Comparison of ENCODE assay signal across 9 cellular contexts in the genomic region with DNA sequence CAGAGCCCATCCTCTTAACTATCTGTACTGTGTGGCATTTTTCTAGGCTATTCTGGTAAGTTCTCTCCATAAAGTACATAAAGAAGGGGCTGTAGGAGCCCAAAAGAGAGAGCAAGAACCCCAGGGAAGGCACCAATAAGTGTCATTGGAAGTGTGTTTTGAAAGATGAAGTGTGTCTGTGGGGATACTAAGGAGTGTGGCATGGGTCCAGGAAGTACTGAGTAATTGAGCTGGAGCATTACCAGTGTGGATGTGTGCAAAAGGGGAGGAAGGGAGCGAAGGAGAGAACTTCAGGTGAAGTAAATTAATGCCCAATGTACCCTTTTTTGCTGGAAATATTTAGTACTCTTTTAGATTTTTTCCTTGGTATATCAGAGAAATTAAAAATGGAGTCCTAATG.
DNase-seq lines count a peak whose midpoint lies in the region; ATAC-seq, FAIRE-seq and TF ChIP-seq lines count a peak whose summit lies in the region.
"Had no signal": no experiment of that assay in that cellular context is flagged by ENCODE, and none has a peak within 500 bp of the region (broad histone marks: within the 10 kb centered on the region; RNA-seq: fewer than 3 reads in every experiment).

No MANE protein-coding gene starts in this region.

- H3K79me2 ChIP-seq in Karpas-422 (ENCODE audit: low read length) (peaks cover 90% of the 10 kb centered on the region), HepG2 (ENCODE audit: insufficient read depth, low read length) (peaks cover 2% of the 10 kb centered on the region)

- peaks cover 64 to 93% (median 77%) of the 10 kb centered on the region in 4 donors for H3K4me1 Mint-ChIP-seq in CD4-positive, alpha-beta memory T cell
- peaks cover 39 to 97% (median 89%) of the 10 kb centered on the region in 7 donors for H3K4me1 Mint-ChIP-seq in naive thymus-derived CD4-positive, alpha-beta T cell

- H2AFZ ChIP-seq in Karpas-422 (ENCODE audit: low read length), result no peak overlapping the region
- H2AFZ ChIP-seq in HepG2 (ENCODE audit: low read length), result no peak overlapping the region

- peaks cover 20% of the 10 kb centered on the region for H3K36me3 ChIP-seq in CD4-positive, alpha-beta memory T cell (ENCODE audit: insufficient read depth, low read length)
- peaks cover 32% of the 10 kb centered on the region for H3K36me3 ChIP-seq in Karpas-422 (ENCODE audit: insufficient read depth, low read length)
- H3K36me3 ChIP-seq in naive thymus-derived CD4-positive, alpha-beta T cell (ENCODE audit: control insufficient read depth in 2 of 3, insufficient read depth in 3 of 3, low read length in 3 of 3), result peaks cover 0 to 18% (median 5%) of the 10 kb centered on the region in 3 experiments
- H3K36me3 ChIP-seq in spleen, result peaks cover 0 to 50% (median 7%) of the 10 kb centered on the region in 6 donors
- no peaks in the 10 kb centered on the region for H3K36me3 ChIP-seq in suprapubic skin
- H3K36me3 ChIP-seq in HepG2 (replicated peaks in 1 of 2; ENCODE audit: control insufficient read depth in 1 of 2, insufficient read depth in 2 of 2, low read length in 2 of 2), result peaks cover 2 to 20% of the 10 kb centered on the region in 2 experiments; a peak in 3 of 5 replicates
- H3K36me3 ChIP-seq: sigmoid colon had no signal

- TF ChIP-seq CTCF in cardiac fibroblast (IDR thresholded peaks at IDR 0.05; ENCODE audit: low read depth, low read length) (no peak), spleen (IDR thresholded peaks at IDR 0.05 in 8 of 11, conservative IDR thresholded peaks at IDR 0.05 in 3 of 11) (no peak), suprapubic skin (IDR thresholded peaks at IDR 0.05) (no peak), HepG2 (CRISPR knock-in tag; IDR thresholded peaks at IDR 0.05) (no peak)

- POLR2A ChIA-PET in CD4-positive, alpha-beta memory T cell (lab: Charles Lee; ENCODE audit: partially characterized antibody), result interaction anchor here (0.7 to 0.9 kb wide), 2 partner anchors 13 to 70 kb away, joined by 3 read pairs; no protein-coding TSS in a partner anchor
- POLR2A ChIA-PET in naive thymus-derived CD4-positive, alpha-beta T cell (lab: Charles Lee), result no interaction called here
- POLR2A ChIA-PET in HepG2 (lab: Yijun Ruan, JAX), result no interaction called here

- CTCF ChIA-PET in CD4-positive, alpha-beta memory T cell (lab: Charles Lee; ENCODE audit: partially characterized antibody), result interaction anchor here (1.3 kb wide), 1 partner anchor 58 kb away, joined by 3 read pairs; no protein-coding TSS in a partner anchor
- CTCF ChIA-PET in naive thymus-derived CD4-positive, alpha-beta T cell (lab: Charles Lee), result no interaction called here
- CTCF ChIA-PET in HepG2 (lab: Yijun Ruan, JAX; ENCODE audit: low intra/inter-chr PET ratio, low total read pairs), result no interaction called here

- 84 to 95% (median 91%) methylated on average over 1 of the region's 1 CpG for WGBS in spleen, 5 donors
- WGBS in suprapubic skin, result 47% methylated on average over 1 of the region's 1 CpG
- WGBS in HepG2 (ENCODE audit: low lambda C conversion rate), result 98% methylated on average over 1 of the region's 1 CpG

- BruUV-seq in HepG2 (replicated peaks; lab: Mats Ljungman, UMichigan), result no TSS peak

- H3K36me3 Mint-ChIP-seq in CD4-positive, alpha-beta memory T cell, result peaks cover 26 to 66% of the 10 kb centered on the region in 2 donors
- H3K36me3 Mint-ChIP-seq in naive thymus-derived CD4-positive, alpha-beta T cell, result peaks cover under 1 to 40% (median 31%) of the 10 kb centered on the region in 5 donors

- peaks cover 93% of the 10 kb centered on the region for H3K4me1 ChIP-seq in CD4-positive, alpha-beta memory T cell (ENCODE audit: insufficient read depth, low read length)
- H3K4me1 ChIP-seq in Karpas-422 (ENCODE audit: low read length) (peaks cover 81% of the 10 kb centered on the region), spleen (peaks cover 5 to 100% (median 64%) of the 10 kb centered on the region in 6 donors), suprapubic skin (peaks cover 29% of the 10 kb centered on the region), HepG2 (ENCODE audit: insufficient read depth, low read length) (no peaks in the 10 kb centered on the region)
- H3K4me1 ChIP-seq in naive thymus-derived CD4-positive, alpha-beta T cell (ENCODE audit: control insufficient read depth in 2 of 2, insufficient read depth in 2 of 2, low read length in 2 of 2), result peaks cover 38 to 53% of the 10 kb centered on the region in 2 donors

- TF ChIP-seq RAD21 in HepG2 (CRISPR knock-in tag; IDR thresholded peaks at IDR 0.05), result no peak

- no peak for TF ChIP-seq EP300 in suprapubic skin (IDR thresholded peaks at IDR 0.05)
- TF ChIP-seq EP300 in HepG2 (IDR thresholded peaks at IDR 0.05; ENCODE audit: low read depth in 2 of 2, low read length in 2 of 2), result no peak
- TF ChIP-seq EP300 in HepG2 (CRISPR knock-in tag; IDR thresholded peaks at IDR 0.05; ENCODE audit: borderline replicate concordance), result no peak

- no peak for DNase-seq in CD4-positive, alpha-beta memory T cell
- DNase-seq in Karpas-422 (no peak), cardiac fibroblast (ENCODE audit: low read depth in 2 of 2) (peak; percentile 75 to 76), spleen (no peak), suprapubic skin (ENCODE audit: low spot score in 2 of 2) (no peak), HepG2 (ENCODE audit: low spot score) (no peak)
- no peak for DNase-seq in naive thymus-derived CD4-positive, alpha-beta T cell
- DNase-seq: sigmoid colon had no signal

- peak overlapping the region in 5 of 7 donors; percentile 15 to 87 (median 59) for H3K27ac Mint-ChIP-seq in CD4-positive, alpha-beta memory T cell
- H3K27ac Mint-ChIP-seq in naive thymus-derived CD4-positive, alpha-beta T cell, result peak overlapping the region in 7 of 9 donors; percentile 37 to 86 (median 68)

- H3K27me3 ChIP-seq in CD4-positive, alpha-beta memory T cell (ENCODE audit: insufficient read depth, low read length), result no peaks in the 10 kb centered on the region
- H3K27me3 ChIP-seq in Karpas-422 (ENCODE audit: low read length), result no peaks in the 10 kb centered on the region
- no peaks in the 10 kb centered on the region for H3K27me3 ChIP-seq in naive thymus-derived CD4-positive, alpha-beta T cell (ENCODE audit: control insufficient read depth in 2 of 2, insufficient read depth in 2 of 2, low read length in 2 of 2)
- H3K27me3 ChIP-seq in spleen (replicated peaks in 1 of 7), result no peaks in the 10 kb centered on the region
- no peaks in the 10 kb centered on the region for H3K27me3 ChIP-seq in suprapubic skin
- H3K27me3 ChIP-seq in HepG2 (ENCODE audit: control insufficient read depth in 1 of 2, insufficient read depth in 2 of 2, low read length in 2 of 2), result no peaks in the 10 kb centered on the region; a peak in 1 of 5 replicates
- H3K27me3 ChIP-seq: sigmoid colon had no signal

- no peak for ATAC-seq in naive thymus-derived CD4-positive, alpha-beta T cell
- no peak for ATAC-seq in GM21786 (IDR thresholded peaks at IDR 0.05; ENCODE audit: unreplicated experiment)
- ATAC-seq in HepG2, result no peak

- H3K4me2 ChIP-seq in Karpas-422 (ENCODE audit: low read depth, low read length, poor library complexity, severe bottlenecking) (no peak overlapping the region), HepG2 (ENCODE audit: low read depth, low read length) (no peak overlapping the region)

- H3K27me3 Mint-ChIP-seq in CD4-positive, alpha-beta memory T cell, result no peaks in the 10 kb centered on the region
- H3K27me3 Mint-ChIP-seq in naive thymus-derived CD4-positive, alpha-beta T cell, result no peaks in the 10 kb centered on the region

- TF ChIP-seq POLR2A in spleen (IDR thresholded peaks at IDR 0.05) (no peak), suprapubic skin (IDR thresholded peaks at IDR 0.05) (no peak), HepG2 (IDR thresholded peaks at IDR 0.05; ENCODE audit: insufficient read depth in 1 of 2, low read depth in 2 of 2, low read length in 2 of 2) (no peak)

- in situ Hi-C loops in HepG2 (cut with HindIII; ENCODE audit: extremely low pct_ligation_motif_present, low pct_unique_long_range_greater_than_20kb), result no loop called here

- no peak overlapping the region for H3K27ac ChIP-seq in CD4-positive, alpha-beta memory T cell (ENCODE audit: low read depth, low read length)
- peak overlapping the region; percentile 80 for H3K27ac ChIP-seq in Karpas-422 (ENCODE audit: low read length)
- H3K27ac ChIP-seq in naive thymus-derived CD4-positive, alpha-beta T cell (ENCODE audit: low read depth, low read length), result no peak overlapping the region
- peak overlapping the region in 1 of 8 donors; percentile 1 for H3K27ac ChIP-seq in spleen
- H3K27ac ChIP-seq in suprapubic skin, result no peak overlapping the region
- no peak overlapping the region for H3K27ac ChIP-seq in HepG2 (ENCODE audit: extremely low read length, insufficient read depth, low read length)

- H3K9ac ChIP-seq in Karpas-422 (ENCODE audit: low read length) (no peak overlapping the region), HepG2 (ENCODE audit: insufficient read depth, low read depth, low read length) (no peak overlapping the region)

- H3K9me3 ChIP-seq in CD4-positive, alpha-beta memory T cell (ENCODE audit: control insufficient read depth in 1 of 2, low read length in 2 of 2), result no peaks in the 10 kb centered on the region
- H3K9me3 ChIP-seq in Karpas-422 (ENCODE audit: low read length), result no peaks in the 10 kb centered on the region
- H3K9me3 ChIP-seq in naive thymus-derived CD4-positive, alpha-beta T cell (ENCODE audit: control insufficient read depth in 2 of 3, low read length in 3 of 3), result no peaks in the 10 kb centered on the region
- no peaks in the 10 kb centered on the region for H3K9me3 ChIP-seq in spleen
- no peaks in the 10 kb centered on the region for H3K9me3 ChIP-seq in suprapubic skin
- H3K9me3 ChIP-seq in HepG2 (ENCODE audit: low read length), result no peaks in the 10 kb centered on the region
- H3K9me3 ChIP-seq: sigmoid colon had no signal

- intact Hi-C loops in CD4-positive, alpha-beta memory T cell (cut with micrococcal nuclease), result loop anchor here (5.0 kb wide), 1 partner anchor 40 kb away; no protein-coding TSS in a partner anchor
- intact Hi-C loops in naive thymus-derived CD4-positive, alpha-beta T cell (cut with micrococcal nuclease), result loop anchor here (2.0 to 5.0 kb wide), 2 partner anchors 16 to 40 kb away; no protein-coding TSS in a partner anchor
- intact Hi-C loops in spleen (cut with DNase I; ENCODE audit: low total_unique reads) (no loop called here), HepG2 (cut with micrococcal nuclease; ENCODE audit: unreplicated experiment) (no loop called here)

- H3K4me3 Mint-ChIP-seq in CD4-positive, alpha-beta memory T cell, result peak overlapping the region in 2 of 8 donors; percentile 7 to 36
- peak overlapping the region in 4 of 10 donors; percentile 1 to 45 (median 18) for H3K4me3 Mint-ChIP-seq in naive thymus-derived CD4-positive, alpha-beta T cell

- no peak overlapping the region for H3K4me3 ChIP-seq in CD4-positive, alpha-beta memory T cell (ENCODE audit: low read length in 2 of 2)
- H3K4me3 ChIP-seq in Karpas-422 (ENCODE audit: low read length) (no peak overlapping the region), cardiac fibroblast (replicated peaks in 1 of 2; ENCODE audit: low read depth in 2 of 2, low read length in 2 of 2) (no peak overlapping the region), spleen (no peak overlapping the region), suprapubic skin (no peak overlapping the region), HepG2 (replicated peaks in 1 of 3; ENCODE audit: insufficient read depth in 1 of 3, low read depth in 2 of 3, low read length in 3 of 3) (no peak overlapping the region)
- H3K4me3 ChIP-seq in naive thymus-derived CD4-positive, alpha-beta T cell (ENCODE audit: low read length), result no peak overlapping the region
- H3K4me3 ChIP-seq: sigmoid colon had no signal

- H4K20me1 ChIP-seq in Karpas-422 (ENCODE audit: insufficient read depth, low read depth, low read length) (no peaks in the 10 kb centered on the region), HepG2 (ENCODE audit: insufficient read depth, low read length) (no peaks in the 10 kb centered on the region)

- no peaks in the 10 kb centered on the region for H3K9me3 Mint-ChIP-seq in CD4-positive, alpha-beta memory T cell
- H3K9me3 Mint-ChIP-seq in naive thymus-derived CD4-positive, alpha-beta T cell, result peaks cover 0 to 3% (median 0%) of the 10 kb centered on the region in 11 donors

- no peaks in the 10 kb centered on the region for H3K9me2 ChIP-seq in Karpas-422 (replicated peaks; ENCODE audit: insufficient read depth, low read length)

- no peak for FAIRE-seq in HepG2 (lab: Jason Lieb, UNC)

Comparison
In these comparisons a context has a peak if more than half of its experiments do, and no peak if none do; other contexts are left out.
1. DNase-seq: peak in cardiac fibroblast (2 of 2); none in CD4-positive, alpha-beta memory T cell (0 of 5), Karpas-422 (single experiment), naive thymus-derived CD4-positive, alpha-beta T cell (0 of 9), spleen (single experiment), suprapubic skin (0 of 2) and HepG2 (single experiment).
2. intact Hi-C loops: an anchor here in CD4-positive, alpha-beta memory T cell (5.0 kb wide) and naive thymus-derived CD4-positive, alpha-beta T cell (2.0 to 5.0 kb wide); none called in spleen and HepG2.